Comparison of ENCODE assay signal across 21 cellular contexts in genomic region chr16:89347807-89348206, GRCh38.
"Had no signal": no experiment of that assay in that cellular context is flagged by ENCODE, and none has a peak within 500 bp of the region (broad histone marks: within the 10 kb centered on the region; RNA-seq: fewer than 3 reads in every experiment).

No MANE protein-coding gene starts in this region.

- H3K4me3 Mint-ChIP-seq: dendritic cell treated with granulocyte-macrophage colony-stimulating factor and Interleukin-4, amounts not matched to agents 40 ng/mL and 50 ng/mL, for 4 days; nephron had no signal

- H3K9me3 ChIP-seq: ascending aorta, breast epithelium, right atrium auricular region, stomach, testis had no signal

- H3K9me3 Mint-ChIP-seq: dendritic cell treated with granulocyte-macrophage colony-stimulating factor and Interleukin-4, amounts not matched to agents 40 ng/mL and 50 ng/mL, for 4 days; nephron had no signal

- H3K36me3 ChIP-seq: ascending aorta, breast epithelium, right atrium auricular region had no signal

- H3K27ac ChIP-seq: ascending aorta, breast epithelium, right atrium auricular region, SK-N-MC, skin epidermis, stomach, testis had no signal

- H3K4me3 ChIP-seq: ascending aorta, breast epithelium, right atrium auricular region, SK-N-MC, skin epidermis, stomach, testis had no signal

- H3K27me3 ChIP-seq: ascending aorta, breast epithelium, right atrium auricular region, stomach, testis had no signal

- H3K27ac Mint-ChIP-seq: dendritic cell treated with granulocyte-macrophage colony-stimulating factor and Interleukin-4, amounts not matched to agents 40 ng/mL and 50 ng/mL, for 4 days; nephron had no signal

- H3K27me3 Mint-ChIP-seq: dendritic cell treated with granulocyte-macrophage colony-stimulating factor and Interleukin-4, amounts not matched to agents 40 ng/mL and 50 ng/mL, for 4 days had no signal

- DNase-seq: activated CD4-positive, CD25-positive, alpha-beta regulatory T cell treated with anti-CD3 and anti-CD28 coated beads, Interleukin-2, amount 50 U/mL, for 72 hours; activated CD8-positive, alpha-beta memory T cell treated with anti-CD3 and anti-CD28 coated beads for 24 hours; activated effector memory CD4-positive, alpha-beta T cell treated with anti-CD3 and anti-CD28 coated beads, Interleukin-2, amount 50 U/mL, for 16 hours; cerebellar nuclear complex; effector memory CD4-positive, alpha-beta T cell; foreskin melanocyte; kidney glomerular epithelial cell; mesendoderm; nucleus accumbens; stimulated activated CD4-positive, alpha-beta T cell treated with anti-CD3 and anti-CD28 coated beads, Interleukin-15, amount 100 ng/mL, for 24 hours; stimulated activated CD4-positive, alpha-beta T cell treated with anti-CD3 and anti-CD28 coated beads, Interleukin-4, amount 100 ng/mL, for 24 hours; stomach; testis had no signal

- ATAC-seq: left ventricle myocardium superior had no signal
